1 cellular context compared by ENCODE assay signal in the genomic region with DNA sequence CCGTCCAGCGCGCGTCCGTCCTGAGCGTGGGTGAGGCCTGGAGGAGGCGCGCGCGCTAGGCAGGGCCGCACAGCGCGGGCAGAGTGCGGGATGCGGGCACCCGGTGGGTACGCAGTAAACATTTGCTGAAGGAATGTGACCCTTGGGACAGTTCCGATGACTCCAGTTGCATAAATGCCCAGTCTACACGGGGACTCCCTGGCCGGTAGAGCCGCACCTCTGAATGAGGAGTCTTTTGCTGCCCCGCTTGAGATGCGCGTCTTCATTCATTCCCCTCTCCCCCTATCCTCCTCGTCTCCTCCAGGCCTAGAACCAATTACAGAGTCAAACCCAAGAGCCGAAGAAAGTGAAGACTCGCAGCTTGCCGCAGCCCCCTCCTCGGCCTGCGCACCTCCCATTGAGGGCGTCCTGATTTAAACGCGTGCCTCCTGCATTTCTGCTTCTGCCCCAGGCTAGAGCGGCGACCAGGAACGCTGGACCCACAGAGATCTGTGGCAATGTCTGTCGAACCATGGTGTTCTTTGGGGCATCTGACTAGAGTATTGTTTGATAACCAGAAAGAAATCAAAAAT.
TF ChIP-seq lines count a peak whose summit lies in the region.

No MANE protein-coding gene starts in this region.

TF ChIP-seq in GM23338, 12 proteins besides CTCF, POLR2A, EP300 and RAD21 (continued from another document):
- TF ChIP-seq, protein P1, sequence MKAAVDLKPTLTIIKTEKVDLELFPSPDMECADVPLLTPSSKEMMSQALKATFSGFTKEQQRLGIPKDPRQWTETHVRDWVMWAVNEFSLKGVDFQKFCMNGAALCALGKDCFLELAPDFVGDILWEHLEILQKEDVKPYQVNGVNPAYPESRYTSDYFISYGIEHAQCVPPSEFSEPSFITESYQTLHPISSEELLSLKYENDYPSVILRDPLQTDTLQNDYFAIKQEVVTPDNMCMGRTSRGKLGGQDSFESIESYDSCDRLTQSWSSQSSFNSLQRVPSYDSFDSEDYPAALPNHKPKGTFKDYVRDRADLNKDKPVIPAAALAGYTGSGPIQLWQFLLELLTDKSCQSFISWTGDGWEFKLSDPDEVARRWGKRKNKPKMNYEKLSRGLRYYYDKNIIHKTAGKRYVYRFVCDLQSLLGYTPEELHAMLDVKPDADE (IDR thresholded peaks at IDR 0.05), result no peak
- no peak for TF ChIP-seq EZH2phosphoT487 (IDR thresholded peaks at IDR 0.05; ENCODE audit: unreplicated experiment)
- TF ChIP-seq JUNB (IDR thresholded peaks at IDR 0.05; ENCODE audit: unreplicated experiment), result no peak
- no peak for TF ChIP-seq STAT1 (IDR thresholded peaks at IDR 0.05; ENCODE audit: unreplicated experiment)
- no peak for TF ChIP-seq NANOG (IDR thresholded peaks at IDR 0.05; ENCODE audit: borderline replicate concordance)
- no peak for TF ChIP-seq POLR2AphosphoS5 (IDR thresholded peaks at IDR 0.05; ENCODE audit: low read depth)
- TF ChIP-seq EZH2 (IDR thresholded peaks at IDR 0.05; ENCODE audit: low read depth, unreplicated experiment), result no peak
- TF ChIP-seq CREB1 (CRISPR knock-in tag; IDR thresholded peaks at IDR 0.05; ENCODE audit: low read depth), result no peak
- TF ChIP-seq, protein P2, sequence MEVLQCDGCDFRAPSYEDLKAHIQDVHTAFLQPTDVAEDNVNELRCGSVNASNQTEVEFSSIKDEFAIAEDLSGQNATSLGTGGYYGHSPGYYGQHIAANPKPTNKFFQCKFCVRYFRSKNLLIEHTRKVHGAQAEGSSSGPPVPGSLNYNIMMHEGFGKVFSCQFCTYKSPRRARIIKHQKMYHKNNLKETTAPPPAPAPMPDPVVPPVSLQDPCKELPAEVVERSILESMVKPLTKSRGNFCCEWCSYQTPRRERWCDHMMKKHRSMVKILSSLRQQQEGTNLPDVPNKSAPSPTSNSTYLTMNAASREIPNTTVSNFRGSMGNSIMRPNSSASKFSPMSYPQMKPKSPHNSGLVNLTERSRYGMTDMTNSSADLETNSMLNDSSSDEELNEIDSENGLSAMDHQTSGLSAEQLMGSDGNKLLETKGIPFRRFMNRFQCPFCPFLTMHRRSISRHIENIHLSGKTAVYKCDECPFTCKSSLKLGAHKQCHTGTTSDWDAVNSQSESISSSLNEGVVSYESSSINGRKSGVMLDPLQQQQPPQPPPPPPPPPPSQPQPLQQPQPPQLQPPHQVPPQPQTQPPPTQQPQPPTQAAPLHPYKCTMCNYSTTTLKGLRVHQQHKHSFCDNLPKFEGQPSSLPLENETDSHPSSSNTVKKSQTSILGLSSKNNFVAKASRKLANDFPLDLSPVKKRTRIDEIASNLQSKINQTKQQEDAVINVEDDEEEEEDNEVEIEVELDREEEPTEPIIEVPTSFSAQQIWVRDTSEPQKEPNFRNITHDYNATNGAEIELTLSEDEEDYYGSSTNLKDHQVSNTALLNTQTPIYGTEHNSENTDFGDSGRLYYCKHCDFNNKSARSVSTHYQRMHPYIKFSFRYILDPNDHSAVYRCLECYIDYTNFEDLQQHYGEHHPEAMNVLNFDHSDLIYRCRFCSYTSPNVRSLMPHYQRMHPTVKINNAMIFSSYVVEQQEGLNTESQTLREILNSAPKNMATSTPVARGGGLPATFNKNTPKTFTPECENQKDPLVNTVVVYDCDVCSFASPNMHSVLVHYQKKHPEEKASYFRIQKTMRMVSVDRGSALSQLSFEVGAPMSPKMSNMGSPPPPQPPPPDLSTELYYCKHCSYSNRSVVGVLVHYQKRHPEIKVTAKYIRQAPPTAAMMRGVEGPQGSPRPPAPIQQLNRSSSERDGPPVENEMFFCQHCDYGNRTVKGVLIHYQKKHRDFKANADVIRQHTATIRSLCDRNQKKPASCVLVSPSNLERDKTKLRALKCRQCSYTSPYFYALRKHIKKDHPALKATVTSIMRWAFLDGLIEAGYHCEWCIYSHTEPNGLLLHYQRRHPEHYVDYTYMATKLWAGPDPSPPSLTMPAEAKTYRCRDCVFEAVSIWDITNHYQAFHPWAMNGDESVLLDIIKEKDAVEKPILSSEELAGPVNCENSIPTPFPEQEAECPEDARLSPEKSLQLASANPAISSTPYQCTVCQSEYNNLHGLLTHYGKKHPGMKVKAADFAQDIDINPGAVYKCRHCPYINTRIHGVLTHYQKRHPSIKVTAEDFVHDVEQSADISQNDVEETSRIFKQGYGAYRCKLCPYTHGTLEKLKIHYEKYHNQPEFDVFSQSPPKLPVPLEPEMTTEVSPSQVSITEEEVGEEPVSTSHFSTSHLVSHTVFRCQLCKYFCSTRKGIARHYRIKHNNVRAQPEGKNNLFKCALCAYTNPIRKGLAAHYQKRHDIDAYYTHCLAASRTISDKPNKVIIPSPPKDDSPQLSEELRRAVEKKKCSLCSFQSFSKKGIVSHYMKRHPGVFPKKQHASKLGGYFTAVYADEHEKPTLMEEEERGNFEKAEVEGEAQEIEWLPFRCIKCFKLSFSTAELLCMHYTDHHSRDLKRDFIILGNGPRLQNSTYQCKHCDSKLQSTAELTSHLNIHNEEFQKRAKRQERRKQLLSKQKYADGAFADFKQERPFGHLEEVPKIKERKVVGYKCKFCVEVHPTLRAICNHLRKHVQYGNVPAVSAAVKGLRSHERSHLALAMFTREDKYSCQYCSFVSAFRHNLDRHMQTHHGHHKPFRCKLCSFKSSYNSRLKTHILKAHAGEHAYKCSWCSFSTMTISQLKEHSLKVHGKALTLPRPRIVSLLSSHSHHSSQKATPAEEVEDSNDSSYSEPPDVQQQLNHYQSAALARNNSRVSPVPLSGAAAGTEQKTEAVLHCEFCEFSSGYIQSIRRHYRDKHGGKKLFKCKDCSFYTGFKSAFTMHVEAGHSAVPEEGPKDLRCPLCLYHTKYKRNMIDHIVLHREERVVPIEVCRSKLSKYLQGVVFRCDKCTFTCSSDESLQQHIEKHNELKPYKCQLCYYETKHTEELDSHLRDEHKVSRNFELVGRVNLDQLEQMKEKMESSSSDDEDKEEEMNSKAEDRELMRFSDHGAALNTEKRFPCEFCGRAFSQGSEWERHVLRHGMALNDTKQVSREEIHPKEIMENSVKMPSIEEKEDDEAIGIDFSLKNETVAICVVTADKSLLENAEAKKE (CRISPR knock-in tag; IDR thresholded peaks at IDR 0.05), result no peak
- no peak for TF ChIP-seq ZNF331 (CRISPR knock-in tag; IDR thresholded peaks at IDR 0.05; ENCODE audit: low read depth)
- no peak for TF ChIP-seq ZNF114 (CRISPR knock-in tag; IDR thresholded peaks at IDR 0.05)
